14 cellular contexts compared by ENCODE assay signal in genomic region chr3:43748179-43748578, GRCh38. TPM values are rescaled to one million over a fixed set of nuclear protein-coding genes. Genes with fewer than 3 reads are reported as not detected.
A peak's percentile ranks its signal among the peaks of the same experiment; 100 is the strongest.
DNase-seq lines count a peak whose midpoint lies in the region; ATAC-seq and TF ChIP-seq lines count a peak whose summit lies in the region.
"Had no signal": no experiment of that assay in that cellular context is flagged by ENCODE, and none has a peak within 500 bp of the region (broad histone marks: within the 10 kb centered on the region; RNA-seq: fewer than 3 reads in every experiment).

No MANE protein-coding gene starts in this region.

- no peaks in the 10 kb centered on the region for H3K36me3 Mint-ChIP-seq in MCF 10A (ENCODE audit: insufficient read depth, unreplicated experiment)

- H3K9me3 Mint-ChIP-seq in MCF 10A (ENCODE audit: unreplicated experiment): peaks cover 11% of the 10 kb centered on the region

- peak overlapping the region; percentile 72 for H3K27ac Mint-ChIP-seq in MCF 10A (ENCODE audit: low read depth, unreplicated experiment)

- no TSS peak for BruUV-seq in MCF 10A (replicated peaks; lab: Mats Ljungman, UMichigan)

- no peak for TF ChIP-seq POLR2A in breast epithelium (IDR thresholded peaks at IDR 0.05)

- peak overlapping the region in 1 of 2 donors; percentile 32 for H3K27ac ChIP-seq in breast epithelium
- H3K27ac ChIP-seq: colonic mucosa, heart right ventricle, testis had no signal

- intact Hi-C loops in MCF 10A (cut with micrococcal nuclease) (no loop called here), breast epithelium (cut with DNase I; ENCODE audit: low total_unique reads) (no loop called here)

- H3K4me3 ChIP-seq in breast epithelium (no peak overlapping the region), astrocyte of the spinal cord (ENCODE audit: low read depth, low read length) (no peak overlapping the region)
- H3K4me3 ChIP-seq: colonic mucosa, heart right ventricle, testis had no signal

- CTCF ChIA-PET in MCF 10A (lab: Yijun Ruan, JAX): no interaction called here

- peaks cover 8% of the 10 kb centered on the region in 2 donors for H3K9me3 ChIP-seq in breast epithelium
- H3K9me3 ChIP-seq: colonic mucosa, testis had no signal

- in situ Hi-C loops in astrocyte of the spinal cord (cut with HindIII; ENCODE audit: low sequenced_read_pairs): no loop called here

- no peaks in the 10 kb centered on the region for H3K36me3 ChIP-seq in breast epithelium
- H3K36me3 ChIP-seq: colonic mucosa, heart right ventricle had no signal

- no peaks in the 10 kb centered on the region for H3K4me1 ChIP-seq in breast epithelium
- H3K4me1 ChIP-seq: colonic mucosa, testis had no signal

- no peaks in the 10 kb centered on the region for H3K4me1 Mint-ChIP-seq in MCF 10A (ENCODE audit: insufficient read depth, unreplicated experiment)

- POLR2A ChIA-PET in MCF 10A (lab: Yijun Ruan, JAX): no interaction called here

- no peak for ATAC-seq in HG02981 (IDR thresholded peaks at IDR 0.05; ENCODE audit: unreplicated experiment)
- no peak for ATAC-seq in HG02610 (IDR thresholded peaks at IDR 0.05; ENCODE audit: unreplicated experiment)

- H3K27me3 ChIP-seq in breast epithelium: no peaks in the 10 kb centered on the region
- H3K27me3 ChIP-seq: colonic mucosa, heart right ventricle, testis had no signal

- no peaks in the 10 kb centered on the region for H3K27me3 Mint-ChIP-seq in MCF 10A (ENCODE audit: insufficient read depth, unreplicated experiment)

- TF ChIP-seq CTCF in MCF 10A (IDR thresholded peaks at IDR 0.05; ENCODE audit: unreplicated experiment) (no peak), breast epithelium (IDR thresholded peaks at IDR 0.05) (no peak), astrocyte of the spinal cord (IDR thresholded peaks at IDR 0.05; ENCODE audit: low read depth, low read length) (no peak)

- DNase-seq in MCF 10A (ENCODE audit: unreplicated experiment) (peak; percentile 51), breast epithelium (ENCODE audit: low spot score in 2 of 2) (no peak), astrocyte of the spinal cord (ENCODE audit: low read depth, low spot score) (peak; percentile 38), hepatic stellate cell (ENCODE audit: low spot score) (peak; percentile 58), SIG-M5 (lab: John Stamatoyannopoulos, UW) (no peak), NCI-H1694 (lab: John Stamatoyannopoulos, UW) (no peak)
- DNase-seq: activated CD4-positive, alpha-beta T cell treated with anti-CD3 and anti-CD28 coated beads, Interleukin-2, amount 50 U/mL, for 1 hour; activated gamma-delta T cell; colonic mucosa; heart right ventricle; NCI-H1417 treated with DMSO at 0.1 percent for 48 hours; testis had no signal

- no peak overlapping the region for H3K4me3 Mint-ChIP-seq in MCF 10A (ENCODE audit: unreplicated experiment)

RNA-seq across cellular contexts. Expression of gene ABHD5, which starts 57.4 kb away (rescaled TPM):
- total RNA-seq in MCF 10A (2022) (30.3 and 32.6 TPM in 2 replicates), breast epithelium (10 to 100 TPM; 40.0 to 99.9 (median 47.9) TPM)

Comparison
In these comparisons a context has a peak if more than half of its experiments do, and no peak if none do; other contexts are left out.
1. DNase-seq: peak in MCF 10A (single experiment), astrocyte of the spinal cord (single experiment) and hepatic stellate cell (single experiment); none in breast epithelium (0 of 2), SIG-M5 (single experiment) and NCI-H1694 (single experiment).